ENCODE assay signal across 8 cellular contexts in the genomic region with DNA sequence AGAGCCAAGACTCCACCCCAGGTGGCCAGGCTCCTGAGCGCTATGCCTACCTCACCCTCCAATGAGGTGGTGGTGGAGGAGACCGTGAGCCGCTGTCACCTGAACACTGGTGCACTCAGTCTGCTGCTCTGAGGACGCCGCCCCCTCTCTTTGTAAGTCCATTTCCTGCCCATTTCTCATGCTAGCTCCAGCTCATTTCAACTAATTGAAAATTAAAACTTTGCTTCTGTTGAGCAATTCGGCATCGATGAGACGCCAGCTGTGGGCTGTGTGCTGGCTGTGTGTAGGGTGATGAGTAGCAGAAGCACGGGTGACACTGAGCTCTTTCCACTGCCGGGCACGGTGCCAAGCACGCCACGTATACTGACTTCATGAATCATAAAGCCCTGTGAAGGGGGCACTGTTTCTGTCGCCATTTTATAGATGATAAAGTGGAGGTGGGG. TPM values are rescaled to one million over a fixed set of nuclear protein-coding genes. Genes with fewer than 3 reads are reported as not detected.
A peak's percentile ranks its signal among the peaks of the same experiment; 100 is the strongest.
DNase-seq lines count a peak whose midpoint lies in the region; ATAC-seq lines count a peak whose summit lies in the region.

No MANE protein-coding gene starts in this region.

- ATAC-seq in T-cell (replicated peaks in 1 of 4) (peak; percentile 68 to 78 (median 72)), GM21423 (IDR thresholded peaks at IDR 0.05; ENCODE audit: unreplicated experiment) (no peak)
- ATAC-seq in activated naive CD8-positive, alpha-beta T cell treated with anti-CD3 and anti-CD28 coated beads, Interleukin-2, amount 50 U/mL, for 24 hours = peak; percentile 70

- H3K4me3 Mint-ChIP-seq in T-cell = peak overlapping the region; percentile 76 to 92 (median 78)
- H3K4me3 Mint-ChIP-seq in activated naive CD8-positive, alpha-beta T cell treated with anti-CD3 and anti-CD28 coated beads, Interleukin-2, amount 50 U/mL, for 24 hours = peak overlapping the region; percentile 82

- H3K36me3 Mint-ChIP-seq in T-cell = peaks cover 9% of the 10 kb centered on the region
- peaks cover 56% of the 10 kb centered on the region for H3K36me3 Mint-ChIP-seq in activated naive CD8-positive, alpha-beta T cell treated with anti-CD3 and anti-CD28 coated beads, Interleukin-2, amount 50 U/mL, for 24 hours (ENCODE audit: low read depth)

- POLR2A ChIA-PET in T-cell (lab: Charles Lee) = interaction anchor here (0.5 to 1.8 kb wide), 20 partner anchors 9 to 270 kb away, joined by 3 to 10 read pairs (median 3); partner anchors contain the start of gene TNFRSF1B (in 1 of the 2)

- H3K9me3 Mint-ChIP-seq in T-cell = no peaks in the 10 kb centered on the region
- H3K9me3 Mint-ChIP-seq in activated naive CD8-positive, alpha-beta T cell treated with anti-CD3 and anti-CD28 coated beads, Interleukin-2, amount 50 U/mL, for 24 hours = no peaks in the 10 kb centered on the region

- DNase-seq in HCEC 1CT (peak; percentile 84), T-cell (peak; percentile 77 to 97 (median 88)), kidney tubule cell (ENCODE audit: low spot score) (peak; percentile 74), NAMALWA (ENCODE audit: low spot score) (no peak), ureter (ENCODE audit: low spot score) (no peak)
- peak; percentile 94 for DNase-seq in activated naive CD8-positive, alpha-beta T cell treated with anti-CD3 and anti-CD28 coated beads, Interleukin-2, amount 50 U/mL, for 24 hours
- DNase-seq in stimulated activated CD8-positive, alpha-beta memory T cell treated with anti-CD3 and anti-CD28 coated beads, Interleukin-12 subunit alpha, Interleukin-12 subunit beta, amount 100 ng/mL, for 24 hours (ENCODE audit: extremely low read depth) = peak; percentile 86

- H3K27me3 Mint-ChIP-seq in T-cell = no peaks in the 10 kb centered on the region
- H3K27me3 Mint-ChIP-seq in activated naive CD8-positive, alpha-beta T cell treated with anti-CD3 and anti-CD28 coated beads, Interleukin-2, amount 50 U/mL, for 24 hours = peaks cover 3% of the 10 kb centered on the region

- H3K27ac Mint-ChIP-seq in T-cell = peak overlapping the region; percentile 90 to 95
- peak overlapping the region; percentile 99 for H3K27ac Mint-ChIP-seq in activated naive CD8-positive, alpha-beta T cell treated with anti-CD3 and anti-CD28 coated beads, Interleukin-2, amount 50 U/mL, for 24 hours

- CTCF ChIA-PET in T-cell (lab: Charles Lee) = interaction anchor here in 1 of 2 donors (1.1 to 3.2 kb wide), 8 partner anchors 9 to 53 kb away, joined by 5 to 37 read pairs (median 9); no protein-coding TSS in a partner anchor

- H3K4me1 Mint-ChIP-seq in T-cell = peaks cover 89 to 97% (median 96%) of the 10 kb centered on the region in 3 donors
- H3K4me1 Mint-ChIP-seq in activated naive CD8-positive, alpha-beta T cell treated with anti-CD3 and anti-CD28 coated beads, Interleukin-2, amount 50 U/mL, for 24 hours = peaks cover 95% of the 10 kb centered on the region

RNA-seq across cellular contexts. Expression of gene TNFRSF1B, which starts 11.2 kb away (rescaled TPM):
- 100 to 1,000 TPM in 2 of 5 donors, 10 to 100 TPM in 3; 55.0 to 130 (median 99.6) TPM for total RNA-seq in T-cell
- total RNA-seq in ureter = 28.0 TPM

RNA-seq across cellular contexts. Expression of gene VPS13D, which starts 51.8 kb away (rescaled TPM):
- total RNA-seq in T-cell (10 to 100 TPM; 73.5 to 85.9 (median 75.8) TPM), ureter (98.5 TPM)

Comparison
In these comparisons a context has a peak if more than half of its experiments do, and no peak if none do; other contexts are left out.
1. DNase-seq: peak in HCEC 1CT (single experiment), T-cell (34 of 34), activated naive CD8-positive, alpha-beta T cell treated with anti-CD3 and anti-CD28 coated beads, Interleukin-2, amount 50 U/mL, for 24 hours (single experiment), kidney tubule cell (single experiment) and stimulated activated CD8-positive, alpha-beta memory T cell treated with anti-CD3 and anti-CD28 coated beads, Interleukin-12 subunit alpha, Interleukin-12 subunit beta, amount 100 ng/mL, for 24 hours (single experiment); none in NAMALWA (single experiment) and ureter (single experiment).